8 cellular contexts compared by ENCODE assay signal in the genomic region with DNA sequence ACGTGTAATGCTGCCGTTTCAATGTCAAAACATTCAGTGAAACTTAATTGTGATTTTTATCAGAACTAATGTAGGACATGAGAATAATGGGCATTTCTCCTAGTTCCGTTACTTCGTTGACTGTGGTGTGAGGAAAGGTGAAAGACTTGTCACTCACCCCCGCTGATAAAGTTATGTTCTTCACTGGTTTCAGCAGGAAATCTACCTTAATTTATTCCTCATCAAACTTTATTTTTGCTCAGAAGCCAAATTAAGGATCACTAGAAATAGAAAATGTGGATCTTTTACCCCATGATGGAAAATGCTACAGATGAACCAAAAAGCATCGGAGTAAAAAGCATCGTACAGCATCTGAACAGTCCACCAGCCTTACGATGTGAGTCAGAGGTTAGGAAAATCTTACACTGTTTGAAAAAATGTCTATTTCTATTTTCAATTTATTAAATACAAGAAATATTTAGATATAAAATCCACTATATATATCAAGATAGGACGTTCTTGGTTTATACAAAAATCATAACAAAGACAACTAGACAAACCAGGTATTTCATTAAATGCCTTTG. TPM values are rescaled to one million over a fixed set of nuclear protein-coding genes. Genes with fewer than 3 reads are reported as not detected.
DNase-seq lines count a peak whose midpoint lies in the region; ATAC-seq and TF ChIP-seq lines count a peak whose summit lies in the region.

No MANE protein-coding gene starts in this region.

- peak overlapping the region; percentile 53 for H3K4me3 ChIP-seq in right cardiac atrium (ENCODE audit: low read length)
- H3K4me3 ChIP-seq in spleen, result peak overlapping the region; percentile 59 to 97 (median 90)

- no peak overlapping the region for H3K14ac ChIP-seq in H9 (ENCODE audit: insufficient read depth, low read length)

- peaks cover 18% of the 10 kb centered on the region for H3K27me3 Mint-ChIP-seq in H9 (ENCODE audit: low read depth)
- peaks cover 2% of the 10 kb centered on the region for H3K27me3 Mint-ChIP-seq in T-helper 2 cell treated with Interferon-gamma antibody and Interleukin-4, amounts not matched to agents 5 μg/mL and 100 μg/mL, for 36 hours (ENCODE audit: low read depth)

- no peaks in the 10 kb centered on the region; a peak in 1 of 7 replicates for H3K36me3 Mint-ChIP-seq in H9 (ENCODE audit: insufficient read depth in 1 of 3, low read depth in 3 of 3)
- peaks cover 4% of the 10 kb centered on the region for H3K36me3 Mint-ChIP-seq in T-helper 2 cell treated with Interferon-gamma antibody and Interleukin-4, amounts not matched to agents 5 μg/mL and 100 μg/mL, for 36 hours (ENCODE audit: low read depth)

- no CpG with 5 or more reads among the region's 9 CpGs for WGBS in H9 (ENCODE audit: extremely low coverage, insufficient read length, low lambda C conversion rate)
- 20% methylated on average over 9 of the region's 9 CpGs for WGBS in right cardiac atrium
- WGBS in spleen, 5 donors, result 25 to 29% (median 29%) methylated on average over 9 of the region's 9 CpGs

- H2BK5ac ChIP-seq in H9 (ENCODE audit: insufficient read length, low read length), result no peak overlapping the region

- H2AK5ac ChIP-seq in H9 (ENCODE audit: insufficient read length, low read length), result no peak overlapping the region

- ATAC-seq in right cardiac atrium, result no peak
- no peak for ATAC-seq in GM18861 (IDR thresholded peaks at IDR 0.05; ENCODE audit: unreplicated experiment)

- no peak overlapping the region for H3K27ac Mint-ChIP-seq in H9
- no peak overlapping the region for H3K27ac Mint-ChIP-seq in T-helper 2 cell treated with Interferon-gamma antibody and Interleukin-4, amounts not matched to agents 5 μg/mL and 100 μg/mL, for 36 hours

- H2BK120ac ChIP-seq in H9 (ENCODE audit: low read depth, low read length, poor library complexity, severe bottlenecking), result no peak overlapping the region

- H2BK20ac ChIP-seq in H9 (ENCODE audit: low read depth, low read length, poor library complexity, severe bottlenecking), result no peak overlapping the region

- TF ChIP-seq POLR2A in spleen (IDR thresholded peaks at IDR 0.05), result no peak

- H3K4ac ChIP-seq in H9 (ENCODE audit: low read depth, low read length), result no peak overlapping the region

- no peak overlapping the region for H4K5ac ChIP-seq in H9 (ENCODE audit: insufficient read length, low read depth, low read length)

- H3K23ac ChIP-seq in H9 (ENCODE audit: insufficient read length, low read depth, low read length), result no peak overlapping the region

- H3K4me2 ChIP-seq in H9 (ENCODE audit: insufficient read depth, insufficient read length, low read length), result peak overlapping the region; percentile 86

- H3K4me3 Mint-ChIP-seq in H9, result no peak overlapping the region; a peak in 5 of 5 replicates
- no peak overlapping the region for H3K4me3 Mint-ChIP-seq in T-helper 2 cell treated with Interferon-gamma antibody and Interleukin-4, amounts not matched to agents 5 μg/mL and 100 μg/mL, for 36 hours

- H3K79me1 ChIP-seq in H9 (ENCODE audit: insufficient read depth, low read depth, low read length, poor library complexity, severe bottlenecking), result no peaks in the 10 kb centered on the region

- peaks cover 19% of the 10 kb centered on the region in 2 experiments for H3K4me1 Mint-ChIP-seq in H9
- peaks cover 9% of the 10 kb centered on the region for H3K4me1 Mint-ChIP-seq in T-helper 2 cell treated with Interferon-gamma antibody and Interleukin-4, amounts not matched to agents 5 μg/mL and 100 μg/mL, for 36 hours (ENCODE audit: low read depth)

- H2BK12ac ChIP-seq in H9 (ENCODE audit: insufficient read length, low read depth, low read length), result no peak overlapping the region

- H2AFZ ChIP-seq in H9 (ENCODE audit: low read length), result no peak overlapping the region

- no peak overlapping the region for H3K9ac ChIP-seq in H9 (ENCODE audit: extremely low read depth, insufficient read length, low read length)

- H4K91ac ChIP-seq in H9 (ENCODE audit: insufficient read length, low read depth, low read length), result no peak overlapping the region

- no peak overlapping the region for H3K27ac ChIP-seq in H9 (ENCODE audit: insufficient read length, low read depth, low read length)
- peak overlapping the region; percentile 96 for H3K27ac ChIP-seq in VCaP
- no peak overlapping the region for H3K27ac ChIP-seq in right cardiac atrium (ENCODE audit: low read length)
- peak overlapping the region; percentile 96 to 100 (median 99) for H3K27ac ChIP-seq in spleen

- peaks cover 17% of the 10 kb centered on the region; the same call in 1 of the 2 replicates for H3K79me2 ChIP-seq in H9 (ENCODE audit: insufficient read depth, low read length)

- peaks cover 8% of the 10 kb centered on the region for H3K23me2 ChIP-seq in H9 (ENCODE audit: insufficient read length, low read depth, low read length, poor library complexity, severe bottlenecking)

- no peaks in the 10 kb centered on the region for H3K27me3 ChIP-seq in H9 (ENCODE audit: insufficient read depth, low read length)
- no peaks in the 10 kb centered on the region for H3K27me3 ChIP-seq in right cardiac atrium (ENCODE audit: control insufficient read depth, insufficient read depth)
- H3K27me3 ChIP-seq in spleen (replicated peaks in 1 of 7), result no peaks in the 10 kb centered on the region

- no peak overlapping the region for H2BK15ac ChIP-seq in H9 (ENCODE audit: low read depth, low read length)

- H3K36me3 ChIP-seq in spleen, result no peaks in the 10 kb centered on the region

- DNase-seq in H9 (no peak), right cardiac atrium (no peak), spleen (no peak), NCI-H226 (no peak), SHP77 treated with DMSO at 0.1 percent for 48 hours (lab: John Stamatoyannopoulos, UW) (no peak)
- no peak for DNase-seq in T-helper 2 cell treated with Interferon-gamma antibody and Interleukin-4, amounts not matched to agents 5 μg/mL and 100 μg/mL, for 36 hours (ENCODE audit: low spot score)

- no peaks in the 10 kb centered on the region for H4K20me1 ChIP-seq in H9 (ENCODE audit: control insufficient read depth, insufficient read depth, insufficient read length)

- no peaks in the 10 kb centered on the region for H3K9me3 ChIP-seq in H9 (ENCODE audit: control insufficient read depth, low read depth, low read length)
- no peaks in the 10 kb centered on the region for H3K9me3 ChIP-seq in right cardiac atrium (ENCODE audit: control insufficient read depth, low read length)
- H3K9me3 ChIP-seq in spleen, result no peaks in the 10 kb centered on the region

- intact Hi-C loops in right cardiac atrium (cut with DNase I), result loop anchor here in 1 of 4 donors (10.0 kb wide), 1 partner anchor 108 kb away; no protein-coding TSS in a partner anchor
- intact Hi-C loops in spleen (cut with DNase I; ENCODE audit: low total_unique reads), result no loop called here

- H3K56ac ChIP-seq in H9 (ENCODE audit: insufficient read length, low read depth, low read length), result no peak overlapping the region

- H3K4me1 ChIP-seq in H9 (ENCODE audit: insufficient read depth, low read length), result peaks cover 3% of the 10 kb centered on the region; the same call in 1 of the 2 replicates
- H3K4me1 ChIP-seq in right cardiac atrium (ENCODE audit: control insufficient read depth, insufficient read depth, low read length), result no peaks in the 10 kb centered on the region
- H3K4me1 ChIP-seq in spleen, result peaks cover 19 to 54% (median 34%) of the 10 kb centered on the region in 6 donors

- H4K8ac ChIP-seq in H9 (replicated peaks; ENCODE audit: insufficient read length, low read depth, low read length), result no peak overlapping the region

- no peak overlapping the region for H3T11ph ChIP-seq in H9 (ENCODE audit: low read length)

- no peak overlapping the region for H3K18ac ChIP-seq in H9 (ENCODE audit: insufficient read length, low read depth, low read length)

- H3K9me3 Mint-ChIP-seq in H9, result peaks cover 3% of the 10 kb centered on the region in 2 experiments; a peak in 2 of 5 replicates
- no peaks in the 10 kb centered on the region for H3K9me3 Mint-ChIP-seq in T-helper 2 cell treated with Interferon-gamma antibody and Interleukin-4, amounts not matched to agents 5 μg/mL and 100 μg/mL, for 36 hours

- TF ChIP-seq CTCF in H9 (conservative IDR thresholded peaks at IDR 0.05) (no peak), VCaP (conservative IDR thresholded peaks at IDR 0.05) (no peak), spleen (IDR thresholded peaks at IDR 0.05 in 8 of 11, conservative IDR thresholded peaks at IDR 0.05 in 3 of 11) (no peak)

RNA-seq across cellular contexts. Expression of a gene that starts 1.0 kb away (rescaled TPM):
- total RNA-seq in H9 (2021) (37.6 and 38.2 TPM in 2 replicates), right cardiac atrium (10 to 100 TPM; 30.3 to 41.6 (median 36.7) TPM), spleen (100 to 1,000 TPM in 2 of 7 donors, 10 to 100 TPM in 5; 62.7 to 111 (median 88.3) TPM)
- polyA plus RNA-seq in right cardiac atrium (13.3 TPM), spleen (10 to 100 TPM in 1 of 3 donors, 1 to 10 TPM in 2; 8.9 to 14.7 (median 9.1) TPM)

Comparison
In these comparisons a context has a peak if more than half of its experiments do, and no peak if none do; other contexts are left out.
1. H3K27ac ChIP-seq: peak in VCaP (single experiment) and spleen (8 of 8); none in H9 (single experiment) and right cardiac atrium (single experiment).